ENCODE assay signal across 12 cellular contexts in the genomic region with DNA sequence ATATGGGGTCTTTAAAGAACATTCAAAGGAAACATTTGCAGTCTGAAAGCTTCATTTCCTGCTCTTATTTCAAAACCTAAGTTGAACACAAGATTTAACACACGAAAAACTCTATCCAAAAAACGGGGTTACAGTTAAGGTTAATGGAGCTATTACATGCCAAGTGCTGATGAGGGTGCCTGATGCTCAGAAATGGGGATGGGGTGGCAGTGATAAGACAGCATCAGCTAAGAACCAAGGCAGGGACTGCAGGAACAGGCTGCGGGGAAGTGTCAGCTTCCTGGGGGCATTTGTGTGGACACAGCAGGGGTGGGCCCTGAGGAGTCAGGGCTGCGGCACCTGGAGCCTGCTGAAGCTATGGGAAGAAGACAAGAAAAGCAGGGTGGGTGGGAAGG. TPM values are rescaled to one million over a fixed set of nuclear protein-coding genes. Genes with fewer than 3 reads are reported as not detected.
A peak's percentile ranks its signal among the peaks of the same experiment; 100 is the strongest.
DNase-seq lines count a peak whose midpoint lies in the region; ATAC-seq and TF ChIP-seq lines count a peak whose summit lies in the region.
"Had no signal": no experiment of that assay in that cellular context is flagged by ENCODE, and none has a peak within 500 bp of the region (broad histone marks: within the 10 kb centered on the region; RNA-seq: fewer than 3 reads in every experiment).

No MANE protein-coding gene starts in this region.

- H3K36me3 Mint-ChIP-seq in effector memory CD8-positive, alpha-beta T cell (ENCODE audit: insufficient read depth) = peaks cover 24% of the 10 kb centered on the region

- no peaks in the 10 kb centered on the region for H3K9me3 ChIP-seq in OCI-LY7 (ENCODE audit: low read length)

- ATAC-seq in effector memory CD8-positive, alpha-beta T cell (replicated peaks) = no peak
- ATAC-seq in HG02870 (IDR thresholded peaks at IDR 0.05; ENCODE audit: unreplicated experiment) = no peak
- ATAC-seq in GM18502 (IDR thresholded peaks at IDR 0.05; ENCODE audit: poor library complexity, unreplicated experiment) = no peak

- H3K9me3 Mint-ChIP-seq in effector memory CD8-positive, alpha-beta T cell = no peaks in the 10 kb centered on the region

- H3K36me3 ChIP-seq in OCI-LY7 (ENCODE audit: insufficient read depth, low read length) = peaks cover 24% of the 10 kb centered on the region
- H3K36me3 ChIP-seq: WERI-Rb-1 had no signal

- peak overlapping the region; percentile 64 for H3K4me2 ChIP-seq in OCI-LY7 (ENCODE audit: low read length)

- POLR2A ChIA-PET in OCI-LY7 (lab: Charles Lee) = interaction anchor here (0.6 to 1.3 kb wide), 2 partner anchors 9 to 13 kb away, joined by 3 read pairs; no protein-coding TSS in a partner anchor

- peak overlapping the region; percentile 62 to 75 for H3K4me3 Mint-ChIP-seq in effector memory CD8-positive, alpha-beta T cell

- peaks cover 23% of the 10 kb centered on the region for H4K20me1 ChIP-seq in OCI-LY7 (ENCODE audit: insufficient read depth, low read length)

- peak overlapping the region; percentile 85 to 96 for H3K27ac Mint-ChIP-seq in effector memory CD8-positive, alpha-beta T cell

- H2AFZ ChIP-seq in OCI-LY7 (ENCODE audit: low read length) = no peak overlapping the region
- H2AFZ ChIP-seq: parathyroid adenoma had no signal

- H3K4me1 ChIP-seq in OCI-LY7 (ENCODE audit: insufficient read depth, low read length, poor library complexity, severe bottlenecking) = peaks cover 28% of the 10 kb centered on the region
- H3K4me1 ChIP-seq: parathyroid adenoma had no signal

- H3K27me3 Mint-ChIP-seq in effector memory CD8-positive, alpha-beta T cell = no peaks in the 10 kb centered on the region

- CTCF ChIA-PET in OCI-LY7 (lab: Charles Lee; ENCODE audit: unreplicated experiment) = interaction anchor here (0.7 to 1.6 kb wide), 2 partner anchors 11 to 35 kb away, joined by 3 to 7 read pairs; a partner anchor contains a TSS

- H3K4me1 Mint-ChIP-seq in effector memory CD8-positive, alpha-beta T cell (ENCODE audit: low read depth in 2 of 2) = peaks cover 52 to 66% of the 10 kb centered on the region in 2 donors

- H3K9me2 ChIP-seq in OCI-LY7 (ENCODE audit: insufficient read depth, low read length) = no peaks in the 10 kb centered on the region

- H3K79me2 ChIP-seq in OCI-LY7 (ENCODE audit: insufficient read depth, low read depth, low read length) = peaks cover 85% of the 10 kb centered on the region

- H3K4me3 ChIP-seq in OCI-LY7 (ENCODE audit: low read depth, low read length, poor library complexity, severe bottlenecking) (peak overlapping the region; percentile 40), coronary artery (no peak overlapping the region)

- BruUV-seq in OCI-LY7 (replicated peaks; lab: Mats Ljungman, UMichigan) = no TSS peak

- peak; percentile 45 for DNase-seq in ELF-1 (ENCODE audit: low read depth, low spot score)
- no peak for DNase-seq in OCI-LY7 (ENCODE audit: low spot score)
- no peak for DNase-seq in effector memory CD8-positive, alpha-beta T cell
- peak; percentile 24 for DNase-seq in posterior vena cava (ENCODE audit: low spot score)
- DNase-seq in 8988T = no peak
- DNase-seq in coronary artery (ENCODE audit: low spot score) = no peak
- DNase-seq: DMS79 treated with DMSO at 0.1 percent for 48 hours, NCI-H774, WERI-Rb-1 had no signal

- intact Hi-C loops in OCI-LY7 (cut with micrococcal nuclease; ENCODE audit: unreplicated experiment) = no loop called here
- intact Hi-C loops in posterior vena cava (cut with DNase I) = no loop called here

- TF ChIP-seq CTCF in OCI-LY7 (conservative IDR thresholded peaks at IDR 0.05; ENCODE audit: low read length) = no peak
- TF ChIP-seq CTCF in coronary artery (IDR thresholded peaks at IDR 0.05) = no peak

- H3K27ac ChIP-seq in OCI-LY7 (ENCODE audit: low read depth, low read length, poor library complexity, severe bottlenecking) (peak overlapping the region; percentile 19), coronary artery (peak overlapping the region in 1 of 2 donors; percentile 15)
- H3K27ac ChIP-seq: parathyroid adenoma, WERI-Rb-1 had no signal

RNA-seq across cellular contexts. Expression of a gene that starts 12.2 kb away (rescaled TPM):
- total RNA-seq in OCI-LY7 (2014; rRNA removed; shearing (Covaris generic)) = 26.6 and 29.7 TPM in 2 replicates
- total RNA-seq in OCI-LY7 (2022) = 26.9 and 27.6 TPM in 2 replicates
- 10 to 100 TPM; 28.3 to 35.2 TPM for total RNA-seq in posterior vena cava

RNA-seq across cellular contexts. Expression of a gene that starts 21.0 kb away (rescaled TPM):
- not detected in 2 replicates for total RNA-seq in OCI-LY7 (2014; rRNA removed; shearing (Covaris generic))
- total RNA-seq in OCI-LY7 (2022) (not detected in 2 replicates), posterior vena cava (not detected)

RNA-seq across cellular contexts. Expression of a gene that starts 34.4 kb away (rescaled TPM):
- 8.0 and 13.4 TPM in 2 replicates for total RNA-seq in OCI-LY7 (2014; rRNA removed; shearing (Covaris generic))
- total RNA-seq in OCI-LY7 (2022) (14.1 and 15.7 TPM in 2 replicates), posterior vena cava (10 to 100 TPM; 10.2 to 11.5 TPM)

RNA-seq across cellular contexts. Expression of a gene that starts 40.0 kb away (rescaled TPM):
- total RNA-seq in OCI-LY7 (2014; rRNA removed; shearing (Covaris generic)) = not detected in 2 replicates
- total RNA-seq in OCI-LY7 (2022) = not detected in 2 replicates
- total RNA-seq in posterior vena cava = not detected

Comparison
In these comparisons a context has a peak if more than half of its experiments do, and no peak if none do; other contexts are left out.
1. DNase-seq: peak in ELF-1 (single experiment) and posterior vena cava (single experiment); none in OCI-LY7 (single experiment), effector memory CD8-positive, alpha-beta T cell (0 of 3), 8988T (single experiment) and coronary artery (single experiment).